ENCODE assay signal across 1 cellular context in genomic region chr20:38059832-38060231, GRCh38.
TF ChIP-seq lines count a peak whose summit lies in the region.

No MANE protein-coding gene starts in this region.

TF ChIP-seq in IMR-90, 13 proteins besides CTCF, POLR2A, EP300 and RAD21:
- TF ChIP-seq SMC3 (IDR thresholded peaks at IDR 0.05; ENCODE audit: low read depth, low read length) (no peak), ELK1 (IDR thresholded peaks at IDR 0.05; ENCODE audit: borderline replicate concordance, low read depth, low read length) (no peak), MAZ (IDR thresholded peaks at IDR 0.05; ENCODE audit: borderline replicate concordance, low read depth, low read length) (no peak), BHLHE40 (IDR thresholded peaks at IDR 0.05; ENCODE audit: low read depth, low read length) (no peak), CEBPB (IDR thresholded peaks at IDR 0.05; ENCODE audit: low read depth, low read length) (no peak), RFX5 (IDR thresholded peaks at IDR 0.05; ENCODE audit: low read depth, low read length) (no peak), RCOR1 (IDR thresholded peaks at IDR 0.05; ENCODE audit: insufficient replicate concordance, low read length) (no peak), NFE2L2 (IDR thresholded peaks at IDR 0.05; ENCODE audit: low read depth, low read length) (no peak), FOS (IDR thresholded peaks at IDR 0.05; ENCODE audit: low read depth, low read length) (no peak), CHD1 (IDR thresholded peaks at IDR 0.05; ENCODE audit: low read depth, low read length) (no peak), MAFK (IDR thresholded peaks at IDR 0.05; ENCODE audit: low read depth, low read length) (no peak), MXI1 (IDR thresholded peaks at IDR 0.05; ENCODE audit: borderline replicate concordance, low read depth, low read length) (no peak)
- TF ChIP-seq, protein P1, sequence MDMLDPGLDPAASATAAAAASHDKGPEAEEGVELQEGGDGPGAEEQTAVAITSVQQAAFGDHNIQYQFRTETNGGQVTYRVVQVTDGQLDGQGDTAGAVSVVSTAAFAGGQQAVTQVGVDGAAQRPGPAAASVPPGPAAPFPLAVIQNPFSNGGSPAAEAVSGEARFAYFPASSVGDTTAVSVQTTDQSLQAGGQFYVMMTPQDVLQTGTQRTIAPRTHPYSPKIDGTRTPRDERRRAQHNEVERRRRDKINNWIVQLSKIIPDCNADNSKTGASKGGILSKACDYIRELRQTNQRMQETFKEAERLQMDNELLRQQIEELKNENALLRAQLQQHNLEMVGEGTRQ (IDR thresholded peaks at IDR 0.05; ENCODE audit: low read depth, low read length) = no peak
